Comparison of ENCODE assay signal across 22 cellular contexts in genomic region chr12:9908350-9908749, GRCh38. TPM values are rescaled to one million over a fixed set of nuclear protein-coding genes. Genes with fewer than 3 reads are reported as not detected.
A peak's percentile ranks its signal among the peaks of the same experiment; 100 is the strongest.
DNase-seq lines count a peak whose midpoint lies in the region; ATAC-seq, FAIRE-seq and TF ChIP-seq lines count a peak whose summit lies in the region.
"Had no signal": no experiment of that assay in that cellular context is flagged by ENCODE, and none has a peak within 500 bp of the region (broad histone marks: within the 10 kb centered on the region; RNA-seq: fewer than 3 reads in every experiment).

No MANE protein-coding gene starts in this region.

- peaks cover 22% of the 10 kb centered on the region for H3K4me1 Mint-ChIP-seq in WTC11
- no peaks in the 10 kb centered on the region for H3K4me1 Mint-ChIP-seq in endodermal cell

- H3K36me3 Mint-ChIP-seq in WTC11 (peaks cover 74% of the 10 kb centered on the region), endodermal cell (ENCODE audit: low read depth) (peaks cover 2% of the 10 kb centered on the region)

- CTCF ChIA-PET in WTC11 (lab: Charles Lee) = interaction anchor here (0.9 kb wide), 1 partner anchor 94 kb away, joined by 3 read pairs; no protein-coding TSS in a partner anchor

- no peak for ATAC-seq in WTC11

- no peak overlapping the region for H2BK12ac ChIP-seq in trophoblast cell (ENCODE audit: low read length)

- DNase-seq in GM19239 (ENCODE audit: insufficient read length, low spot score) (no peak), WTC11 (ENCODE audit: low spot score) (no peak), hepatocyte (ENCODE audit: low spot score) (no peak), trophoblast cell (no peak), endodermal cell (no peak), globus pallidus (ENCODE audit: low spot score) (no peak), caudate nucleus (lab: John Stamatoyannopoulos, UW) (no peak)
- DNase-seq: ACHN; BE2C; C1 segment of cervical spinal cord; CD4-positive, CD25-positive, alpha-beta regulatory T cell; CD8-positive, alpha-beta memory T cell; COR-L47; DMS 273 treated with DMSO at 0.1 percent for 48 hours; GDM1; HCEC 1CT had no signal

- H3K9me3 ChIP-seq in hepatocyte (ENCODE audit: low read depth) = no peaks in the 10 kb centered on the region
- H3K9me3 ChIP-seq in neural cell (ENCODE audit: low read length) = no peaks in the 10 kb centered on the region
- H3K9me3 ChIP-seq in trophoblast cell (ENCODE audit: insufficient read depth, low read depth, low read length) = peaks cover 19% of the 10 kb centered on the region
- peaks cover 32% of the 10 kb centered on the region for H3K9me3 ChIP-seq in endodermal cell (ENCODE audit: control insufficient read depth, low read length)
- H3K9me3 ChIP-seq: BE2C had no signal

- H3K27me3 Mint-ChIP-seq in WTC11 (ENCODE audit: low read depth) = peaks cover 8% of the 10 kb centered on the region
- no peaks in the 10 kb centered on the region for H3K27me3 Mint-ChIP-seq in endodermal cell (ENCODE audit: insufficient read depth)
- H3K27me3 Mint-ChIP-seq: CD8-positive, alpha-beta memory T cell had no signal

- no peak overlapping the region for H4K91ac ChIP-seq in trophoblast cell (ENCODE audit: low read depth, low read length)

- TF ChIP-seq CTCF in WTC11 (IDR thresholded peaks at IDR 0.05) = no peak
- no peak for TF ChIP-seq CTCF in hepatocyte (IDR thresholded peaks at IDR 0.05; ENCODE audit: poor library complexity)
- no peak for TF ChIP-seq CTCF in neural cell (IDR thresholded peaks at IDR 0.05; ENCODE audit: poor library complexity, severe bottlenecking)
- TF ChIP-seq CTCF in endodermal cell (conservative IDR thresholded peaks at IDR 0.05) = no peak

- H3K9ac ChIP-seq in neural cell (ENCODE audit: low read length) (no peak overlapping the region), trophoblast cell (ENCODE audit: low read length) (no peak overlapping the region), endodermal cell (ENCODE audit: extremely low read depth, low read length, poor library complexity, severe bottlenecking) (no peak overlapping the region)

- H3K4ac ChIP-seq in trophoblast cell (ENCODE audit: low read depth, low read length) = no peak overlapping the region

- H3K4me3 Mint-ChIP-seq in WTC11 = peak overlapping the region; percentile 76
- H3K4me3 Mint-ChIP-seq in endodermal cell = no peak overlapping the region
- H3K4me3 Mint-ChIP-seq: CD8-positive, alpha-beta memory T cell had no signal

- H3K4me2 ChIP-seq in hepatocyte (peak overlapping the region; percentile 41), neural cell (ENCODE audit: low read length) (no peak overlapping the region), trophoblast cell (ENCODE audit: low read length) (no peak overlapping the region)

- H3K4me3 ChIP-seq in hepatocyte (no peak overlapping the region), neural cell (ENCODE audit: low read length) (peak overlapping the region; percentile 63), trophoblast cell (ENCODE audit: low read depth, low read length) (no peak overlapping the region), endodermal cell (ENCODE audit: low read length) (no peak overlapping the region)

- H3K27ac Mint-ChIP-seq in WTC11 (no peak overlapping the region), endodermal cell (no peak overlapping the region)

- H3K18ac ChIP-seq in trophoblast cell (ENCODE audit: low read length) = no peak overlapping the region

- H3K27me3 ChIP-seq in hepatocyte (no peaks in the 10 kb centered on the region), neural cell (ENCODE audit: insufficient read depth, low read depth, low read length) (no peaks in the 10 kb centered on the region), trophoblast cell (ENCODE audit: insufficient read depth, low read length) (no peaks in the 10 kb centered on the region), endodermal cell (ENCODE audit: control insufficient read depth, insufficient read depth, low read length, poor library complexity, severe bottlenecking) (no peaks in the 10 kb centered on the region)
- H3K27me3 ChIP-seq: BE2C had no signal

- H2AFZ ChIP-seq in hepatocyte = no peak overlapping the region
- H2AFZ ChIP-seq in neural cell (ENCODE audit: low read depth, low read length) = no peak overlapping the region
- no peak overlapping the region for H2AFZ ChIP-seq in trophoblast cell (ENCODE audit: insufficient read depth, low read length, poor library complexity)

- peaks cover 71% of the 10 kb centered on the region for H3K9me3 Mint-ChIP-seq in WTC11
- peaks cover 48% of the 10 kb centered on the region for H3K9me3 Mint-ChIP-seq in endodermal cell

- 97% methylated on average over 4 of the region's 4 CpGs for WGBS in hepatocyte (ENCODE audit: low lambda C conversion rate, missing lambda C conversion rate)
- no CpG with 5 or more reads among the region's 4 CpGs for WGBS in trophoblast cell (ENCODE audit: extremely low coverage, insufficient coverage, insufficient read length)
- 80 to 93% methylated on average over 1 to 4 of the region's 4 CpGs for WGBS in endodermal cell (ENCODE audit: insufficient coverage in 1 of 2, insufficient read length in 1 of 2), 2 experiments

- H3F3A ChIP-seq in neural cell (ENCODE audit: insufficient read depth, low read length, poor library complexity, severe bottlenecking) = no peaks in the 10 kb centered on the region

- no peak for TF ChIP-seq EP300 in neural cell (conservative IDR thresholded peaks at IDR 0.05; ENCODE audit: poor library complexity, severe bottlenecking)

- H3K79me2 ChIP-seq in hepatocyte = peaks cover 2% of the 10 kb centered on the region
- H3K79me2 ChIP-seq in neural cell (replicated peaks; ENCODE audit: insufficient read depth, low read length) = peaks cover 5% of the 10 kb centered on the region
- H3K79me2 ChIP-seq in trophoblast cell (ENCODE audit: control insufficient read depth, insufficient read depth, low read length, poor library complexity) = no peaks in the 10 kb centered on the region

- no peaks in the 10 kb centered on the region for H3K79me1 ChIP-seq in trophoblast cell (ENCODE audit: low read length)

- no peaks in the 10 kb centered on the region for H3K36me3 ChIP-seq in hepatocyte (replicated peaks; ENCODE audit: insufficient read depth, low read depth)
- no peaks in the 10 kb centered on the region for H3K36me3 ChIP-seq in neural cell (ENCODE audit: insufficient read depth, low read length)
- H3K36me3 ChIP-seq in trophoblast cell (ENCODE audit: control insufficient read depth in 1 of 2, insufficient read depth in 2 of 2, low read length in 2 of 2) = no peaks in the 10 kb centered on the region
- no peaks in the 10 kb centered on the region for H3K36me3 ChIP-seq in endodermal cell (ENCODE audit: control insufficient read depth, insufficient read depth, low read length)
- H3K36me3 ChIP-seq: BE2C had no signal

- H4K20me1 ChIP-seq in hepatocyte (ENCODE audit: insufficient read depth, poor library complexity, severe bottlenecking) (no peaks in the 10 kb centered on the region), neural cell (ENCODE audit: insufficient read depth) (no peaks in the 10 kb centered on the region)

- no peak overlapping the region for H2AK5ac ChIP-seq in trophoblast cell (ENCODE audit: low read length)

- H4K12ac ChIP-seq in trophoblast cell (ENCODE audit: low read depth, low read length) = no peak overlapping the region

- POLR2A ChIA-PET in WTC11 (lab: Charles Lee) = no interaction called here

- peaks cover 23% of the 10 kb centered on the region for H3K4me1 ChIP-seq in hepatocyte (ENCODE audit: insufficient read depth)
- no peaks in the 10 kb centered on the region for H3K4me1 ChIP-seq in trophoblast cell (ENCODE audit: control insufficient read depth in 1 of 2, insufficient read depth in 2 of 2, low read length in 2 of 2)
- no peaks in the 10 kb centered on the region for H3K4me1 ChIP-seq in endodermal cell (ENCODE audit: control insufficient read depth, insufficient read depth, low read length)
- H3K4me1 ChIP-seq: BE2C had no signal

- H3K14ac ChIP-seq in trophoblast cell (ENCODE audit: low read length) = no peak overlapping the region

- H2BK120ac ChIP-seq in trophoblast cell (ENCODE audit: insufficient read depth, low read length, poor library complexity) = no peak overlapping the region

- no peak overlapping the region for H3K23ac ChIP-seq in trophoblast cell (ENCODE audit: low read length)

- peak; percentile 14 for FAIRE-seq in GM19239 (lab: Jason Lieb, UNC)
- FAIRE-seq: GM12892, GM18507 had no signal

- H4K8ac ChIP-seq in trophoblast cell (ENCODE audit: low read depth, low read length) = no peak overlapping the region

- no peak overlapping the region for H2BK5ac ChIP-seq in trophoblast cell (ENCODE audit: low read depth, low read length, poor library complexity)

- no peak for TF ChIP-seq RAD21 in neural cell (conservative IDR thresholded peaks at IDR 0.05)

- H3K27ac ChIP-seq in hepatocyte (no peak overlapping the region), neural cell (ENCODE audit: low read length) (peak overlapping the region; percentile 85), trophoblast cell (ENCODE audit: low read depth, low read length) (no peak overlapping the region), endodermal cell (ENCODE audit: low read depth, low read length) (no peak overlapping the region), caudate nucleus (ENCODE audit: low read depth, low read length) (no peak overlapping the region)

- H3K9me2 ChIP-seq in hepatocyte (replicated peaks; ENCODE audit: insufficient read depth) (no peaks in the 10 kb centered on the region), neural cell (ENCODE audit: insufficient read depth, low read length) (no peaks in the 10 kb centered on the region)

RNA-seq across cellular contexts. Expression of gene CLEC2A, which starts 23.8 kb away (rescaled TPM):
- 2.1 to 3.5 TPM (median 2.7 TPM) in 3 replicates for total RNA-seq in WTC11 (2021)
- total RNA-seq in hepatocyte = 0.28 TPM in 1 of 2 replicates, not detected in the other
- 2.1 TPM in 1 of 2 replicates, not detected in the other for polyA plus RNA-seq in hepatocyte
- not detected in 2 replicates for polyA plus RNA-seq in neural cell
- polyA minus RNA-seq in neural cell = not detected in 2 replicates
- polyA plus RNA-seq in trophoblast cell (2013) = 0.10 TPM in 1 of 2 replicates, not detected in the other
- 1 to 10 TPM in 1 of 2 donors, not detected in 1; 3.8 TPM for total RNA-seq in endodermal cell
- not detected for polyA plus RNA-seq in endodermal cell (2013, experiment 1 of 2)
- not detected for polyA plus RNA-seq in endodermal cell (2013, experiment 2 of 2)
- total RNA-seq: A172; CD4-positive, CD25-positive, alpha-beta regulatory T cell; CD8-positive, alpha-beta memory T cell; H4; HT-29 had no signal
- polyA plus RNA-seq: CD4-positive, CD25-positive, alpha-beta regulatory T cell; CD8-positive, alpha-beta memory T cell had no signal

RNA-seq across cellular contexts. Expression of gene KLRF2, which starts 27.1 kb away (rescaled TPM):
- total RNA-seq in WTC11 (2021) (not detected in 3 replicates), hepatocyte (not detected in 2 replicates), endodermal cell (not detected)
- polyA plus RNA-seq in hepatocyte (0.36 TPM in 1 of 2 replicates, not detected in the other), neural cell (not detected in 2 replicates)
- not detected in 2 replicates for polyA minus RNA-seq in neural cell
- not detected in 2 replicates for polyA plus RNA-seq in trophoblast cell (2013)
- polyA plus RNA-seq in endodermal cell (2013, experiment 1 of 2) = not detected
- polyA plus RNA-seq in endodermal cell (2013, experiment 2 of 2) = not detected
- total RNA-seq: A172; CD4-positive, CD25-positive, alpha-beta regulatory T cell; CD8-positive, alpha-beta memory T cell; H4; HT-29 had no signal
- polyA plus RNA-seq: CD4-positive, CD25-positive, alpha-beta regulatory T cell; CD8-positive, alpha-beta memory T cell had no signal

RNA-seq across cellular contexts. Expression of gene CLEC2B, which starts 39.2 kb away (rescaled TPM):
- 0.20 TPM in 1 of 3 replicates, not detected in the others for total RNA-seq in WTC11 (2021)
- 5.0 and 5.7 TPM in 2 replicates for total RNA-seq in hepatocyte
- polyA plus RNA-seq in hepatocyte = 4.9 and 5.9 TPM in 2 replicates
- polyA plus RNA-seq in neural cell = 0.17 TPM in 1 of 2 replicates, not detected in the other
- not detected in 2 replicates for polyA minus RNA-seq in neural cell
- 0.07 TPM in 1 of 2 replicates, not detected in the other for polyA plus RNA-seq in trophoblast cell (2013)
- total RNA-seq in endodermal cell = not detected
- polyA plus RNA-seq in endodermal cell (2013, experiment 1 of 2) = not detected
- polyA plus RNA-seq in endodermal cell (2013, experiment 2 of 2) = not detected
- total RNA-seq: HT-29 had no signal
